Comparison of ENCODE assay signal across 3 cellular contexts in the genomic region with DNA sequence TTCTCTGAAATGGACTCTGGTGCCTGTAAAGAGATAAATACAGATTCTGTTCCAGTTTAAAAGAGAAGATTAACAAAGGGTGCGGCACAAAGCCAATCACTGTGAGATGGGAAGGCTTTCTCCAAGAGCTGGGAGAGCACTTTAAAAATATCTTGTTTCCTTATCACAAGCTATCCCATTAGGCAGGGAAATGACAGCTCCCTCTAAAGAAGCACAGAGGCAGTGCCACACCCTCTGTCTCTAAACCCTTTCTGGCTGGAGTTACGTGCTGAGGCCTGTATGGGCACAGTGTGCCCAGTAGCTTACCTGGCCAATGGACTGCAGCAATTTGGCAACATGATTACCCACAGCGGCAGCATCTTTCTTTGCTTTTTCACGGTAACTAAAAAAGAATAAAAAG.
TF ChIP-seq lines count a peak whose summit lies in the region.

No MANE protein-coding gene starts in this region.

TF ChIP-seq in SK-N-SH treated with all-trans-retinoic acid at 6 μM for 48 hours, 23 proteins besides CTCF, POLR2A, EP300 and RAD21 (continues in another document):
- no peak for TF ChIP-seq ZNF8 (CRISPR knock-in tag; IDR thresholded peaks at IDR 0.05)
- TF ChIP-seq TOX (CRISPR knock-in tag; IDR thresholded peaks at IDR 0.05; ENCODE audit: borderline replicate concordance): no peak
- TF ChIP-seq ARNTL (CRISPR knock-in tag; IDR thresholded peaks at IDR 0.05; ENCODE audit: borderline replicate concordance, low read depth): no peak
- no peak for TF ChIP-seq PPARA (CRISPR knock-in tag; IDR thresholded peaks at IDR 0.05; ENCODE audit: borderline replicate concordance)
- no peak for TF ChIP-seq ZC3H10 (CRISPR knock-in tag; IDR thresholded peaks at IDR 0.05)
- TF ChIP-seq BACH2 (CRISPR knock-in tag; IDR thresholded peaks at IDR 0.05; ENCODE audit: borderline replicate concordance): no peak
- TF ChIP-seq RARB (CRISPR knock-in tag; IDR thresholded peaks at IDR 0.05): no peak
- no peak for TF ChIP-seq ZFP3 (CRISPR knock-in tag; IDR thresholded peaks at IDR 0.05)
- TF ChIP-seq GLIS3 (CRISPR knock-in tag; IDR thresholded peaks at IDR 0.05): no peak
- TF ChIP-seq ZNF565 (CRISPR knock-in tag; conservative IDR thresholded peaks at IDR 0.05; ENCODE audit: low read depth): no peak
- TF ChIP-seq PATZ1 (CRISPR knock-in tag; IDR thresholded peaks at IDR 0.05; ENCODE audit: borderline replicate concordance): no peak
- TF ChIP-seq POU6F1 (CRISPR knock-in tag; IDR thresholded peaks at IDR 0.05; ENCODE audit: borderline replicate concordance, low read depth): no peak
- no peak for TF ChIP-seq ZFP30 (CRISPR knock-in tag; IDR thresholded peaks at IDR 0.05)
- no peak for TF ChIP-seq ZNF70 (CRISPR knock-in tag; IDR thresholded peaks at IDR 0.05)
- TF ChIP-seq TCF4 (CRISPR knock-in tag; IDR thresholded peaks at IDR 0.05; ENCODE audit: borderline replicate concordance): no peak
- no peak for TF ChIP-seq ESRRG (CRISPR knock-in tag; IDR thresholded peaks at IDR 0.05)

TF ChIP-seq in SK-N-SH, 30 proteins besides CTCF, POLR2A, EP300 and RAD21:
- no peak for TF ChIP-seq SMC3 (IDR thresholded peaks at IDR 0.05; ENCODE audit: low read depth, low read length)
- TF ChIP-seq NFIC (IDR thresholded peaks at IDR 0.05; ENCODE audit: borderline replicate concordance): no peak
- no peak for TF ChIP-seq JUND (IDR thresholded peaks at IDR 0.05)
- no peak for TF ChIP-seq MEF2A (IDR thresholded peaks at IDR 0.05; ENCODE audit: borderline replicate concordance, low read depth)
- TF ChIP-seq MXI1 (IDR thresholded peaks at IDR 0.05; ENCODE audit: low read depth, low read length): no peak
- no peak for TF ChIP-seq IRF3 (IDR thresholded peaks at IDR 0.05; ENCODE audit: low read depth, low read length)
- TF ChIP-seq POLR2AphosphoS5 (IDR thresholded peaks at IDR 0.05; ENCODE audit: low read depth, low read length): no peak
- TF ChIP-seq SIN3A (IDR thresholded peaks at IDR 0.05; ENCODE audit: borderline replicate concordance, low read depth, low read length): no peak
- TF ChIP-seq GABPA (IDR thresholded peaks at IDR 0.05; ENCODE audit: low read depth): no peak
- no peak for TF ChIP-seq RXRA (IDR thresholded peaks at IDR 0.05; ENCODE audit: borderline replicate concordance, low read depth)
- TF ChIP-seq EZH2phosphoT487 (IDR thresholded peaks at IDR 0.05; ENCODE audit: borderline replicate concordance, low read depth): no peak
- TF ChIP-seq TAF1 (IDR thresholded peaks at IDR 0.05; ENCODE audit: borderline replicate concordance, low read depth, low read length): no peak
- no peak for TF ChIP-seq USF2 (IDR thresholded peaks at IDR 0.05; ENCODE audit: borderline replicate concordance, low read depth, low read length)
- TF ChIP-seq TEAD4 (IDR thresholded peaks at IDR 0.05; ENCODE audit: borderline replicate concordance, insufficient read depth): no peak
- TF ChIP-seq YY1 (IDR thresholded peaks at IDR 0.05; ENCODE audit: low read depth): no peak
- no peak for TF ChIP-seq REST (IDR thresholded peaks at IDR 0.05; ENCODE audit: low read depth, low read length)
- no peak for TF ChIP-seq FOXM1 (IDR thresholded peaks at IDR 0.05; ENCODE audit: low read depth)

TF ChIP-seq in A549, 52 proteins besides CTCF, POLR2A, EP300 and RAD21:
- TF ChIP-seq HEYL (CRISPR knock-in tag; IDR thresholded peaks at IDR 0.05) (no peak), ESRRA (IDR thresholded peaks at IDR 0.05; ENCODE audit: borderline replicate concordance, low read length) (no peak), TFCP2L1 (CRISPR knock-in tag; IDR thresholded peaks at IDR 0.05) (no peak), EHF (CRISPR knock-in tag; IDR thresholded peaks at IDR 0.05) (no peak), REST (IDR thresholded peaks at IDR 0.05) (no peak), CHD4 (IDR thresholded peaks at IDR 0.05; ENCODE audit: borderline replicate concordance) (no peak), MAZ (IDR thresholded peaks at IDR 0.05; ENCODE audit: borderline replicate concordance, low read depth, low read length) (no peak), POLR2AphosphoS2 (conservative IDR thresholded peaks at IDR 0.05; ENCODE audit: low read length) (no peak), PHF8 (IDR thresholded peaks at IDR 0.05; ENCODE audit: borderline replicate concordance, low read depth) (no peak), NPAS2 (CRISPR knock-in tag; IDR thresholded peaks at IDR 0.05; ENCODE audit: borderline replicate concordance) (no peak), MAFK (IDR thresholded peaks at IDR 0.05; ENCODE audit: partially characterized antibody) (no peak)
- TF ChIP-seq, protein P1, sequence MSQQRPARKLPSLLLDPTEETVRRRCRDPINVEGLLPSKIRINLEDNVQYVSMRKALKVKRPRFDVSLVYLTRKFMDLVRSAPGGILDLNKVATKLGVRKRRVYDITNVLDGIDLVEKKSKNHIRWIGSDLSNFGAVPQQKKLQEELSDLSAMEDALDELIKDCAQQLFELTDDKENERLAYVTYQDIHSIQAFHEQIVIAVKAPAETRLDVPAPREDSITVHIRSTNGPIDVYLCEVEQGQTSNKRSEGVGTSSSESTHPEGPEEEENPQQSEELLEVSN (IDR thresholded peaks at IDR 0.05; ENCODE audit: borderline replicate concordance, low read depth): no peak
- TF ChIP-seq, protein P2, sequence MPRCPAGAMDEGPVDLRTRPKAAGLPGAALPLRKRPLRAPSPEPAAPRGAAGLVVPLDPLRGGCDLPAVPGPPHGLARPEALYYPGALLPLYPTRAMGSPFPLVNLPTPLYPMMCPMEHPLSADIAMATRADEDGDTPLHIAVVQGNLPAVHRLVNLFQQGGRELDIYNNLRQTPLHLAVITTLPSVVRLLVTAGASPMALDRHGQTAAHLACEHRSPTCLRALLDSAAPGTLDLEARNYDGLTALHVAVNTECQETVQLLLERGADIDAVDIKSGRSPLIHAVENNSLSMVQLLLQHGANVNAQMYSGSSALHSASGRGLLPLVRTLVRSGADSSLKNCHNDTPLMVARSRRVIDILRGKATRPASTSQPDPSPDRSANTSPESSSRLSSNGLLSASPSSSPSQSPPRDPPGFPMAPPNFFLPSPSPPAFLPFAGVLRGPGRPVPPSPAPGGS (IDR thresholded peaks at IDR 0.05): no peak
